In genomic region chr17:4948997-4949320, GRCh38 we compare ENCODE assay signal across 1 cellular context.
TF ChIP-seq lines count a peak whose summit lies in the region.

No MANE protein-coding gene starts in this region.

TF ChIP-seq in SK-N-SH, 30 proteins besides CTCF, POLR2A, EP300 and RAD21 (continued from another document):
- TF ChIP-seq REST (IDR thresholded peaks at IDR 0.05; ENCODE audit: low read depth, low read length) (no peak), ELF1 (IDR thresholded peaks at IDR 0.05) (no peak), FOXJ3 (CRISPR knock-in tag; IDR thresholded peaks at IDR 0.05) (no peak), RXRA (IDR thresholded peaks at IDR 0.05; ENCODE audit: borderline replicate concordance, low read depth) (no peak), USF1 (IDR thresholded peaks at IDR 0.05; ENCODE audit: borderline replicate concordance, low read depth) (no peak), PBX3 (IDR thresholded peaks at IDR 0.05) (no peak), NRF1 (IDR thresholded peaks at IDR 0.05; ENCODE audit: low read depth, low read length) (no peak; the same call in 1 of the 2 replicates), NFIC (IDR thresholded peaks at IDR 0.05; ENCODE audit: borderline replicate concordance) (no peak), TEAD4 (IDR thresholded peaks at IDR 0.05; ENCODE audit: borderline replicate concordance, insufficient read depth) (no peak), USF2 (IDR thresholded peaks at IDR 0.05; ENCODE audit: borderline replicate concordance, low read depth, low read length) (no peak), FOXM1 (IDR thresholded peaks at IDR 0.05; ENCODE audit: low read depth) (no peak), SIN3A (IDR thresholded peaks at IDR 0.05; ENCODE audit: borderline replicate concordance, low read depth, low read length) (no peak), IRF3 (IDR thresholded peaks at IDR 0.05; ENCODE audit: low read depth, low read length) (no peak), YY1 (IDR thresholded peaks at IDR 0.05; ENCODE audit: low read depth) (no peak), GABPA (IDR thresholded peaks at IDR 0.05; ENCODE audit: low read depth) (peak; percentile 44; the same call in 1 of the 2 replicates), POLR2AphosphoS5 (IDR thresholded peaks at IDR 0.05; ENCODE audit: low read depth, low read length) (peak; percentile 49; the same call in 1 of the 2 replicates), GATA2 (CRISPR knock-in tag; IDR thresholded peaks at IDR 0.05) (no peak), TCF12 (IDR thresholded peaks at IDR 0.05) (no peak), JUND (IDR thresholded peaks at IDR 0.05) (0 out of 2 replicates have a peak, but pooled peaks have one; percentile 3)
TF ChIP-seq in SK-N-SH: peak in this region for 5.
